In genomic region chr3:172938788-172939187, GRCh38 we compare ENCODE assay signal across 24 cellular contexts.
"Had no signal": no experiment of that assay in that cellular context is flagged by ENCODE, and none has a peak within 500 bp of the region (broad histone marks: within the 10 kb centered on the region; RNA-seq: fewer than 3 reads in every experiment).

No MANE protein-coding gene starts in this region.

- H3K9me3 Mint-ChIP-seq: activated CD4-positive, alpha-beta memory T cell treated with anti-CD3 and anti-CD28 coated beads for 36 hours; activated naive CD4-positive, alpha-beta T cell treated with anti-CD3 and anti-CD28 coated beads for 36 hours; activated naive CD8-positive, alpha-beta T cell treated with anti-CD3 and anti-CD28 coated beads, Interleukin-2, amount 50 U/mL, for 24 hours; activated T-helper 2 cell treated with anti-CD3 and anti-CD28 coated beads, Interferon-gamma antibody, Interleukin-2, Interleukin-4, amounts not matched to agents 10 μg/mL and 5 μg/mL and 100 μg/mL, durations not matched to agents 14 hours and 24 hours and 36 hours; naive thymus-derived CD8-positive, alpha-beta T cell had no signal

- ATAC-seq: activated CD8-positive, alpha-beta memory T cell treated with anti-CD3 and anti-CD28 coated beads, Interleukin-2, amount 10 ng/mL, durations not matched to agents 7 days and 5 days; activated naive CD8-positive, alpha-beta T cell treated with anti-CD3 and anti-CD28 coated beads, Interleukin-2, amount 50 U/mL, for 24 hours; mucosa of descending colon; naive thymus-derived CD8-positive, alpha-beta T cell had no signal

- H3K4me3 Mint-ChIP-seq: activated CD4-positive, alpha-beta memory T cell treated with anti-CD3 and anti-CD28 coated beads for 36 hours; activated CD8-positive, alpha-beta memory T cell treated with anti-CD3 and anti-CD28 coated beads, Interleukin-2, amount 10 ng/mL, durations not matched to agents 7 days and 5 days; activated naive CD4-positive, alpha-beta T cell treated with anti-CD3 and anti-CD28 coated beads for 36 hours; activated naive CD8-positive, alpha-beta T cell treated with anti-CD3 and anti-CD28 coated beads, Interleukin-2, amount 50 U/mL, for 24 hours; immature natural killer cell; naive thymus-derived CD8-positive, alpha-beta T cell had no signal

- H3K27ac ChIP-seq: ascending aorta had no signal

- H3K27ac Mint-ChIP-seq: activated CD4-positive, alpha-beta memory T cell treated with anti-CD3 and anti-CD28 coated beads for 36 hours; activated CD8-positive, alpha-beta memory T cell treated with anti-CD3 and anti-CD28 coated beads, Interleukin-2, amount 10 ng/mL, durations not matched to agents 7 days and 5 days; activated naive CD4-positive, alpha-beta T cell treated with anti-CD3 and anti-CD28 coated beads for 36 hours; activated naive CD8-positive, alpha-beta T cell treated with anti-CD3 and anti-CD28 coated beads, Interleukin-2, amount 50 U/mL, for 24 hours; activated T-helper 2 cell treated with anti-CD3 and anti-CD28 coated beads, Interferon-gamma antibody, Interleukin-2, Interleukin-4, amounts not matched to agents 10 μg/mL and 5 μg/mL and 100 μg/mL, durations not matched to agents 14 hours and 24 hours and 36 hours; immature natural killer cell; naive thymus-derived CD8-positive, alpha-beta T cell; progenitor cell of endocrine pancreas had no signal

- H3K27me3 Mint-ChIP-seq: activated CD4-positive, alpha-beta memory T cell treated with anti-CD3 and anti-CD28 coated beads for 36 hours; activated CD8-positive, alpha-beta memory T cell treated with anti-CD3 and anti-CD28 coated beads, Interleukin-2, amount 10 ng/mL, durations not matched to agents 7 days and 5 days; activated naive CD8-positive, alpha-beta T cell treated with anti-CD3 and anti-CD28 coated beads, Interleukin-2, amount 50 U/mL, for 24 hours; progenitor cell of endocrine pancreas had no signal

- H3K4me1 ChIP-seq: ascending aorta had no signal

- H3K27me3 ChIP-seq: ascending aorta had no signal

- H3K36me3 ChIP-seq: ascending aorta had no signal

- DNase-seq: activated CD4-positive, alpha-beta memory T cell treated with anti-CD3 and anti-CD28 coated beads for 36 hours; activated CD4-positive, alpha-beta T cell treated with anti-CD3 and anti-CD28 coated beads for 1 hour; activated CD8-positive, alpha-beta memory T cell treated with anti-CD3 and anti-CD28 coated beads, Interleukin-2, amount 10 ng/mL, durations not matched to agents 7 days and 5 days; activated naive CD4-positive, alpha-beta T cell treated with anti-CD3 and anti-CD28 coated beads for 36 hours; activated naive CD8-positive, alpha-beta T cell treated with anti-CD3 and anti-CD28 coated beads, Interleukin-2, amount 50 U/mL, for 24 hours; activated T-cell treated with anti-CD3 and anti-CD28 coated beads, Interleukin-2, amount 50 U/mL, for 1 hour; head of caudate nucleus; immature natural killer cell; mucosa of descending colon; naive thymus-derived CD8-positive, alpha-beta T cell; occipital lobe; right cardiac atrium; small intestine; stimulated activated CD4-positive, alpha-beta T cell treated with anti-CD3 and anti-CD28 coated beads, Interleukin-4, amount 100 ng/mL, for 4 hours; stimulated activated CD8-positive, alpha-beta memory T cell treated with anti-CD3 and anti-CD28 coated beads, Interleukin-4, amount 100 ng/mL, for 48 hours; stimulated activated naive CD4-positive, alpha-beta T cell treated with Interleukin-2 at 50 U/mL for 16 hours; substantia nigra; trophoblast cell had no signal

- H3K9me3 ChIP-seq: ascending aorta, mucosa of descending colon had no signal

- H3K36me3 Mint-ChIP-seq: activated CD4-positive, alpha-beta memory T cell treated with anti-CD3 and anti-CD28 coated beads for 36 hours; activated CD8-positive, alpha-beta memory T cell treated with anti-CD3 and anti-CD28 coated beads, Interleukin-2, amount 10 ng/mL, durations not matched to agents 7 days and 5 days; immature natural killer cell; naive thymus-derived CD8-positive, alpha-beta T cell had no signal

- H3K4me3 ChIP-seq: ascending aorta, lung, mucosa of descending colon had no signal

- H3K4me1 Mint-ChIP-seq: activated CD8-positive, alpha-beta memory T cell treated with anti-CD3 and anti-CD28 coated beads, Interleukin-2, amount 10 ng/mL, durations not matched to agents 7 days and 5 days; activated naive CD8-positive, alpha-beta T cell treated with anti-CD3 and anti-CD28 coated beads, Interleukin-2, amount 50 U/mL, for 24 hours; immature natural killer cell; naive thymus-derived CD8-positive, alpha-beta T cell had no signal

- FAIRE-seq: bronchial epithelial cell, frontal cortex, small intestine had no signal
